21 cellular contexts compared by ENCODE assay signal in the genomic region with DNA sequence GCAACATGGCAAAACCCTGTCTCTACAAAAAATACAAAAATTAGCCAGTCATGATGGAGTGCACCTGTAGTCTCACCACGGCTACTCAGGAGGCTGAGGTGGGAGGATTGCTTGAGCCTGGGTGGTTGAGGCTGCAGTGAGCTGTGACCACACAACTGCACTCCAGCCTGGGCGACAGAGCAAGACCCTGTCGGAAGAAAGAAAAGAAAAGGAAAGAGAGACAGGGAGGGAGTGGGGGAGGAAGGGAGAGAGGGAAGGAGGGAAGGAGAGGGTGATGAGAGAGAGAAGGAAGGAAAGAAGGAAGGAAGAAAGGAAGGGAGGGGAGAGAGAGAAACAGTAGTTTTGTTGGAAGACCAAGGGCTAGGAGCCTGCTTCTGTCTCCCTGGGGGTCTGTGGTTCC.
A peak's percentile ranks its signal among the peaks of the same experiment; 100 is the strongest.
DNase-seq lines count a peak whose midpoint lies in the region; ATAC-seq and TF ChIP-seq lines count a peak whose summit lies in the region.
"Had no signal": no experiment of that assay in that cellular context is flagged by ENCODE, and none has a peak within 500 bp of the region (broad histone marks: within the 10 kb centered on the region; RNA-seq: fewer than 3 reads in every experiment).

No MANE protein-coding gene starts in this region.

- no peak for TF ChIP-seq EP300 in suprapubic skin (IDR thresholded peaks at IDR 0.05)

- CTCF ChIA-PET in Caco-2 (lab: Charles Lee): interaction anchor here (1.0 kb wide), 1 partner anchor 95 kb away, joined by 3 read pairs; no protein-coding TSS in a partner anchor

- POLR2A ChIA-PET in Caco-2 (lab: Charles Lee): interaction anchor here (1.7 kb wide), 1 partner anchor 18 kb away, joined by 15 read pairs; no protein-coding TSS in a partner anchor

- peaks cover 38% of the 10 kb centered on the region for H3K4me1 Mint-ChIP-seq in Caco-2 (ENCODE audit: low read depth, unreplicated experiment)
- peaks cover 46% of the 10 kb centered on the region for H3K4me1 Mint-ChIP-seq in mesothelial cell of epicardium

- H3K4me3 ChIP-seq in Caco-2 (ENCODE audit: low read depth, low read length) (peak overlapping the region; percentile 2; the same call in 1 of the 2 replicates), suprapubic skin (no peak overlapping the region), lower lobe of right lung (no peak overlapping the region)
- H3K4me3 ChIP-seq: HAP-1, heart left ventricle, mucosa of descending colon had no signal

- peaks cover 19% of the 10 kb centered on the region for H3K36me3 Mint-ChIP-seq in Caco-2 (ENCODE audit: insufficient read depth, unreplicated experiment)
- H3K36me3 Mint-ChIP-seq in mesothelial cell of epicardium: no peaks in the 10 kb centered on the region
- H3K36me3 Mint-ChIP-seq: CD8-positive, alpha-beta memory T cell had no signal

- no peak for ATAC-seq in lower lobe of right lung
- ATAC-seq: activated CD8-positive, alpha-beta T cell treated with anti-CD3 and anti-CD28 coated beads, Interleukin-2, amount 10 ng/mL, durations not matched to agents 7 days and 5 days; heart left ventricle; left ventricle myocardium superior; mucosa of descending colon had no signal

- H3K27me3 Mint-ChIP-seq in Caco-2 (ENCODE audit: insufficient read depth, unreplicated experiment) (no peaks in the 10 kb centered on the region), mesothelial cell of epicardium (ENCODE audit: low read depth) (no peaks in the 10 kb centered on the region)

- H3K27ac ChIP-seq in VCaP (peak overlapping the region; percentile 100), suprapubic skin (peak overlapping the region; percentile 21), lower lobe of right lung (no peak overlapping the region)

- peak overlapping the region; percentile 60 for H3K4me3 Mint-ChIP-seq in Caco-2 (ENCODE audit: unreplicated experiment)
- no peak overlapping the region for H3K4me3 Mint-ChIP-seq in mesothelial cell of epicardium
- H3K4me3 Mint-ChIP-seq: activated CD8-positive, alpha-beta T cell treated with anti-CD3 and anti-CD28 coated beads, Interleukin-2, amount 10 ng/mL, durations not matched to agents 7 days and 5 days had no signal

- no peaks in the 10 kb centered on the region for H3K9me3 Mint-ChIP-seq in Caco-2 (ENCODE audit: unreplicated experiment)
- H3K9me3 Mint-ChIP-seq in mesothelial cell of epicardium: no peaks in the 10 kb centered on the region

- intact Hi-C loops in Caco-2 (cut with micrococcal nuclease; ENCODE audit: unreplicated experiment): loop anchor here (2.0 kb wide), 1 partner anchor 64 kb away; no protein-coding TSS in a partner anchor
- intact Hi-C loops in lower lobe of right lung (cut with DNase I): no loop called here

- H3K36me3 ChIP-seq in Caco-2 (ENCODE audit: control insufficient read depth, insufficient read depth, low read length) (peaks cover 2% of the 10 kb centered on the region; the same call in 1 of the 2 replicates), suprapubic skin (no peaks in the 10 kb centered on the region), lower lobe of right lung (no peaks in the 10 kb centered on the region)
- H3K36me3 ChIP-seq: HAP-1, heart left ventricle had no signal

- H3K4me1 ChIP-seq in Caco-2 (peaks cover 58% of the 10 kb centered on the region), suprapubic skin (peaks cover 51% of the 10 kb centered on the region), lower lobe of right lung (peaks cover 42% of the 10 kb centered on the region)

- no peak for DNase-seq in Caco-2
- DNase-seq in mesothelial cell of epicardium (ENCODE audit: low spot score in 2 of 2, unreplicated experiment in 2 of 2): no peak
- no peak for DNase-seq in suprapubic skin (ENCODE audit: low spot score in 2 of 2)
- no peak for DNase-seq in lower lobe of right lung
- no peak for DNase-seq in NCI-H345 treated with DMSO at 0.1 percent for 48 hours (lab: John Stamatoyannopoulos, UW; ENCODE audit: unreplicated experiment)
- DNase-seq in effector CD8-positive, alpha-beta T cell (lab: John Stamatoyannopoulos, UW): no peak
- DNase-seq: activated CD8-positive, alpha-beta T cell treated with anti-CD3 and anti-CD28 coated beads, Interleukin-2, amount 10 ng/mL, durations not matched to agents 7 days and 5 days; activated naive CD4-positive, alpha-beta T cell; CD8-positive, alpha-beta memory T cell; central memory CD4-positive, alpha-beta T cell; heart left ventricle; left ventricle myocardium superior; mucosa of descending colon; MV-4-11; NCI-H1694; NCI-H774; retina; Right ventricle myocardium superior; SW 1271 had no signal

- H3K27ac Mint-ChIP-seq in Caco-2 (ENCODE audit: unreplicated experiment): peak overlapping the region; percentile 92
- H3K27ac Mint-ChIP-seq in mesothelial cell of epicardium: peak overlapping the region; percentile 97
- H3K27ac Mint-ChIP-seq: activated CD8-positive, alpha-beta T cell treated with anti-CD3 and anti-CD28 coated beads, Interleukin-2, amount 10 ng/mL, durations not matched to agents 7 days and 5 days had no signal

- no peak for TF ChIP-seq POLR2A in suprapubic skin (IDR thresholded peaks at IDR 0.05)

- H3K27me3 ChIP-seq in Caco-2 (replicated peaks; ENCODE audit: control insufficient read depth, insufficient read depth, low read length) (no peaks in the 10 kb centered on the region), suprapubic skin (no peaks in the 10 kb centered on the region), lower lobe of right lung (ENCODE audit: low read depth) (no peaks in the 10 kb centered on the region)
- H3K27me3 ChIP-seq: heart left ventricle had no signal

- TF ChIP-seq CTCF in Caco-2 (IDR thresholded peaks at IDR 0.05; ENCODE audit: insufficient read depth in 1 of 2, low read depth in 1 of 2, low read length in 1 of 2, severe bottlenecking in 1 of 2, unreplicated experiment in 1 of 2) (no peak), VCaP (conservative IDR thresholded peaks at IDR 0.05) (no peak), mesothelial cell of epicardium (IDR thresholded peaks at IDR 0.05; ENCODE audit: unreplicated experiment) (no peak), suprapubic skin (IDR thresholded peaks at IDR 0.05) (no peak), lower lobe of right lung (IDR thresholded peaks at IDR 0.05) (no peak)

- WGBS in suprapubic skin: 94% methylated on average over 3 of the region's 3 CpGs

- H3K9me3 ChIP-seq in Caco-2 (peaks cover 8% of the 10 kb centered on the region; the same call in 1 of the 2 replicates), suprapubic skin (no peaks in the 10 kb centered on the region), lower lobe of right lung (no peaks in the 10 kb centered on the region)

- no TSS peak for BruUV-seq in Caco-2 (replicated peaks; lab: Mats Ljungman, UMichigan)
